Comparison of ENCODE assay signal across 23 cellular contexts in the genomic region with DNA sequence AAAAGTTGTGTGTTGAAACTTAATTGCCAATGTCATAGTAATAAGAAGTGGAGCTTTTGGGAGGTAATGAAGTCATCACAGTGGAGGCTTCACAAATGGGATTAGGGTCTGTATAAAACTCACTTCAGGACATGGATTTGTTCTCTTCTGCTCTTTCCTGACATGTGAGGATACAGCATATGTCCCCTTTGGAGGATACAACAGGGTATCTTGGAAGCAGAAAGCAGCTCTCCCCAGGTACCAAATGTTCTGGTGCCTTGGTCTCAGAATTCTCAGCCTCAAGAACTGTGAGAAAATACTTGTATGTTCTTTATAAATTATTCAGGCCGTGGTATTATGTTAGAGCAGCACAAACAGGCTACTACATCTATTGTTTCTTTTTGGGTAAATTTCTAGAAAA.
"Had no signal": no experiment of that assay in that cellular context is flagged by ENCODE, and none has a peak within 500 bp of the region (broad histone marks: within the 10 kb centered on the region; RNA-seq: fewer than 3 reads in every experiment).

No MANE protein-coding gene starts in this region.

- H3K9me3 ChIP-seq: gastrocnemius medialis had no signal

- ATAC-seq: effector memory CD8-positive, alpha-beta T cell; esophagus mucosa; gastrocnemius medialis; heart right ventricle; left cardiac atrium; left lung; left ventricle myocardium superior; lower lobe of right lung; mucosa of descending colon; naive thymus-derived CD8-positive, alpha-beta T cell had no signal

- H3K4me1 ChIP-seq: esophagus squamous epithelium, gastrocnemius medialis, heart right ventricle, left lung, lower lobe of right lung had no signal

- DNase-seq: cortex of kidney; effector CD8-positive, alpha-beta T cell; effector memory CD8-positive, alpha-beta T cell; endodermal cell; erythroblast; esophagus squamous epithelium; foreskin fibroblast; foreskin melanocyte; gastrocnemius medialis; glutamatergic neuron; head of caudate nucleus; heart right ventricle; hippocampal formation; left cardiac atrium; left lung; left ventricle myocardium superior; lower lobe of right lung; mesenchymal stem cell; mucosa of descending colon; naive B cell; naive thymus-derived CD8-positive, alpha-beta T cell had no signal

- H3K4me3 ChIP-seq: esophagus squamous epithelium, gastrocnemius medialis, heart right ventricle, left lung, lower lobe of right lung, mucosa of descending colon had no signal

- H3K27me3 ChIP-seq: esophagus squamous epithelium, gastrocnemius medialis, heart right ventricle, left lung had no signal

- H3K36me3 ChIP-seq: esophagus squamous epithelium, gastrocnemius medialis, heart right ventricle, left lung, lower lobe of right lung had no signal

- H3K27ac ChIP-seq: epithelial cell of prostate, esophagus squamous epithelium, gastrocnemius medialis, heart right ventricle, left lung, lower lobe of right lung had no signal
